In genomic region chr11:126229782-126230540, GRCh38 we compare ENCODE assay signal across 2 cellular contexts.
TF ChIP-seq lines count a peak whose summit lies in the region.

No MANE protein-coding gene starts in this region.

TF ChIP-seq in HCT116, 20 proteins besides CTCF, POLR2A, EP300 and RAD21:
- no peak for TF ChIP-seq EZH2 (IDR thresholded peaks at IDR 0.05)
- no peak for TF ChIP-seq SRF (IDR thresholded peaks at IDR 0.05; ENCODE audit: low read depth)
- TF ChIP-seq CEBPB (IDR thresholded peaks at IDR 0.05; ENCODE audit: low read depth), result no peak
- no peak for TF ChIP-seq MAX (IDR thresholded peaks at IDR 0.05)
- no peak for TF ChIP-seq TCF7L2 (IDR thresholded peaks at IDR 0.05; ENCODE audit: borderline replicate concordance, extremely low read depth, insufficient read depth, insufficient read length)
- no peak for TF ChIP-seq ZNF274 (IDR thresholded peaks at IDR 0.05; ENCODE audit: low read depth, low read length)
- TF ChIP-seq EGR1 (IDR thresholded peaks at IDR 0.05; ENCODE audit: low read depth), result no peak
- TF ChIP-seq ATF3 (IDR thresholded peaks at IDR 0.05), result no peak
- no peak for TF ChIP-seq CBX3 (IDR thresholded peaks at IDR 0.05; ENCODE audit: low read depth)
- no peak for TF ChIP-seq ZBTB33 (IDR thresholded peaks at IDR 0.05; ENCODE audit: extremely low read depth, insufficient replicate concordance, low read length)
- no peak for TF ChIP-seq JUND (IDR thresholded peaks at IDR 0.05)
- no peak for TF ChIP-seq EZH2phosphoT487 (IDR thresholded peaks at IDR 0.05; ENCODE audit: borderline replicate concordance)
- TF ChIP-seq ELF1 (IDR thresholded peaks at IDR 0.05; ENCODE audit: borderline replicate concordance, low read depth), result no peak
- no peak for TF ChIP-seq REST (IDR thresholded peaks at IDR 0.05; ENCODE audit: low read depth)
- TF ChIP-seq FOSL1 (IDR thresholded peaks at IDR 0.05; ENCODE audit: low read depth), result no peak
- no peak for TF ChIP-seq POLR2AphosphoS5 (IDR thresholded peaks at IDR 0.05; ENCODE audit: low read depth, low read length)

TF ChIP-seq in SK-N-SH, 30 proteins besides CTCF, POLR2A, EP300 and RAD21:
- TF ChIP-seq NRF1 (IDR thresholded peaks at IDR 0.05; ENCODE audit: low read depth, low read length) (no peak), FOSL2 (IDR thresholded peaks at IDR 0.05; ENCODE audit: borderline replicate concordance, low read depth) (no peak), TAF1 (IDR thresholded peaks at IDR 0.05; ENCODE audit: borderline replicate concordance, low read depth, low read length) (no peak), TCF12 (IDR thresholded peaks at IDR 0.05) (0 out of 2 replicates have a peak, but pooled peaks have one; percentile 7)
